In genomic region chr20:43987531-43987930, GRCh38 we compare ENCODE assay signal across 16 cellular contexts.
DNase-seq lines count a peak whose midpoint lies in the region; ATAC-seq lines count a peak whose summit lies in the region.
"Had no signal": no experiment of that assay in that cellular context is flagged by ENCODE, and none has a peak within 500 bp of the region (broad histone marks: within the 10 kb centered on the region; RNA-seq: fewer than 3 reads in every experiment).

No MANE protein-coding gene starts in this region.

- DNase-seq in COLO668 (lab: John Stamatoyannopoulos, UW; ENCODE audit: unreplicated experiment) (peak; percentile 21), Daoy (ENCODE audit: low read depth) (peak; percentile 33), NCI-H2227 (lab: John Stamatoyannopoulos, UW; ENCODE audit: unreplicated experiment) (peak; percentile 45), dermis blood vessel endothelial cell (peak; percentile 13), SK-N-DZ (ENCODE audit: low spot score) (no peak), LoVo (ENCODE audit: low spot score) (no peak)
- DNase-seq in activated effector memory CD4-positive, alpha-beta T cell treated with Interleukin-2 at 50 U/mL for 16 hours: no peak
- DNase-seq: activated CD8-positive, alpha-beta memory T cell treated with anti-CD3 and anti-CD28 coated beads, Interleukin-2, amount 50 U/mL, for 48 hours; head of caudate nucleus; HFFc6; kidney glomerular epithelial cell; NCI-H2029; NCI-H510A treated with DMSO at 0.1 percent for 48 hours; WERI-Rb-1 had no signal

- no peak for ATAC-seq in GM21619 (IDR thresholded peaks at IDR 0.05; ENCODE audit: unreplicated experiment)
- ATAC-seq: K562 had no signal

Comparison
In these comparisons a context has a peak if more than half of its experiments do, and no peak if none do; other contexts are left out.
1. DNase-seq: peak in COLO668 (single experiment), Daoy (single experiment), NCI-H2227 (single experiment) and dermis blood vessel endothelial cell (single experiment); none in SK-N-DZ (single experiment), activated effector memory CD4-positive, alpha-beta T cell treated with Interleukin-2 at 50 U/mL for 16 hours (single experiment) and LoVo (single experiment).